ENCODE assay signal across 16 cellular contexts in genomic region chr7:121480058-121480457, GRCh38.
DNase-seq lines count a peak whose midpoint lies in the region; ATAC-seq, FAIRE-seq and TF ChIP-seq lines count a peak whose summit lies in the region.
"Had no signal": no experiment of that assay in that cellular context is flagged by ENCODE, and none has a peak within 500 bp of the region (broad histone marks: within the 10 kb centered on the region; RNA-seq: fewer than 3 reads in every experiment).

No MANE protein-coding gene starts in this region.

- no peaks in the 10 kb centered on the region for H3K4me1 ChIP-seq in A673 (ENCODE audit: insufficient read depth, low read length, poor library complexity, severe bottlenecking)
- H3K4me1 ChIP-seq: upper lobe of right lung had no signal

- no peak overlapping the region for H3K4me3 ChIP-seq in A673 (ENCODE audit: low read depth, low read length, poor library complexity, severe bottlenecking)
- H3K4me3 ChIP-seq: cardiac muscle cell, upper lobe of right lung had no signal

- H3K9me3 ChIP-seq in A673 (ENCODE audit: low read depth, low read length, poor library complexity, severe bottlenecking) = no peaks in the 10 kb centered on the region
- H3K9me3 ChIP-seq: upper lobe of right lung had no signal

- peaks cover 29% of the 10 kb centered on the region for H3K4me1 Mint-ChIP-seq in WTC11

- ATAC-seq in WTC11 = peak; percentile 68
- ATAC-seq in GM21786 (IDR thresholded peaks at IDR 0.05; ENCODE audit: unreplicated experiment) = no peak
- ATAC-seq: activated CD8-positive, alpha-beta T cell treated with anti-CD3 and anti-CD28 coated beads for 36 hours; upper lobe of right lung had no signal

- FAIRE-seq in urothelium cell line (lab: Jason Lieb, UNC) = no peak
- FAIRE-seq: endothelial cell of umbilical vein, RCC 7860 had no signal

- peaks cover 8% of the 10 kb centered on the region for H3K36me3 Mint-ChIP-seq in WTC11

- no peaks in the 10 kb centered on the region for H3K27me3 Mint-ChIP-seq in WTC11 (ENCODE audit: low read depth)

- intact Hi-C loops in A673 (cut with micrococcal nuclease; ENCODE audit: unreplicated experiment) = no loop called here

- H3K9me3 Mint-ChIP-seq in WTC11 = peaks cover 13% of the 10 kb centered on the region; the same call in 1 of the 2 replicates
- H3K9me3 Mint-ChIP-seq: activated CD8-positive, alpha-beta T cell treated with anti-CD3 and anti-CD28 coated beads for 36 hours had no signal

- H3K27ac ChIP-seq in A673 (ENCODE audit: low read depth, low read length, poor library complexity, severe bottlenecking) = no peak overlapping the region
- H3K27ac ChIP-seq: cardiac muscle cell, upper lobe of right lung had no signal

- H3K27ac Mint-ChIP-seq in WTC11 = peak overlapping the region; percentile 91
- H3K27ac Mint-ChIP-seq: activated CD8-positive, alpha-beta T cell treated with anti-CD3 and anti-CD28 coated beads for 36 hours had no signal

- no TSS peak for BruUV-seq in A673 (replicated peaks; lab: Mats Ljungman, UMichigan)

- no peaks in the 10 kb centered on the region for H3K36me3 ChIP-seq in A673 (ENCODE audit: insufficient read depth, low read length, poor library complexity, severe bottlenecking)
- H3K36me3 ChIP-seq: cardiac muscle cell, upper lobe of right lung had no signal

- H3K27me3 ChIP-seq in A673 (replicated peaks; ENCODE audit: insufficient read depth, low read depth, low read length, poor library complexity) = no peaks in the 10 kb centered on the region
- H3K27me3 ChIP-seq: cardiac muscle cell, upper lobe of right lung had no signal

- POLR2A ChIA-PET in A673 (lab: Charles Lee; ENCODE audit: low non-redundant PET) (no interaction called here), WTC11 (lab: Charles Lee) (interaction anchor here (0.7 to 1.2 kb wide), 2 partner anchors 84 to 444 kb away, joined by 3 to 6 read pairs; partner anchors contain the start of gene FAM3C)

- CTCF ChIA-PET in A673 (lab: Charles Lee) (no interaction called here), WTC11 (lab: Charles Lee) (interaction anchor here (1.2 to 2.1 kb wide), 3 partner anchors 13 to 151 kb away, joined by 4 to 12 read pairs (median 4); partner anchors contain the start of gene FAM3C)

- DNase-seq in A673 (ENCODE audit: low spot score) = peak; percentile 16
- peak; percentile 4 to 8 for DNase-seq in Kasumi-1 (lab: John Stamatoyannopoulos, UW)
- DNase-seq in WTC11 (ENCODE audit: low spot score) = no peak
- peak; percentile 9 for DNase-seq in left kidney (ENCODE audit: low read depth, low spot score)
- no peak for DNase-seq in urothelium cell line (ENCODE audit: low spot score)
- DNase-seq in GM19240 (ENCODE audit: insufficient read length, low spot score) = no peak
- DNase-seq in activated CD8-positive, alpha-beta memory T cell treated with anti-CD3 and anti-CD28 coated beads for 24 hours = no peak
- DNase-seq: activated CD8-positive, alpha-beta T cell treated with anti-CD3 and anti-CD28 coated beads for 36 hours; activated effector memory CD4-positive, alpha-beta T cell treated with Interleukin-2 at 50 U/mL for 16 hours; NCI-H2171; stimulated activated CD8-positive, alpha-beta memory T cell treated with anti-CD3 and anti-CD28 coated beads, Interleukin-4, amount 100 ng/mL, for 48 hours; upper lobe of right lung had no signal

- H3K4me3 Mint-ChIP-seq in WTC11 = peak overlapping the region; percentile 20; the same call in 1 of the 2 replicates
- H3K4me3 Mint-ChIP-seq: activated CD8-positive, alpha-beta T cell treated with anti-CD3 and anti-CD28 coated beads for 36 hours had no signal

- no peak for TF ChIP-seq CTCF in A673 (conservative IDR thresholded peaks at IDR 0.05; ENCODE audit: low read depth, low read length)
- TF ChIP-seq CTCF in WTC11 (IDR thresholded peaks at IDR 0.05) = no peak

TF ChIP-seq in WTC11, 78 proteins besides CTCF, POLR2A, EP300 and RAD21:
- TF ChIP-seq ETV6 (CRISPR knock-in tag; IDR thresholded peaks at IDR 0.05) = 0 out of 2 replicates have a peak, but pooled peaks have one; percentile 40
- no peak for TF ChIP-seq GTF2I (CRISPR knock-in tag; conservative IDR thresholded peaks at IDR 0.05)
TF ChIP-seq in WTC11: peak in this region for 1.

Comparison
In these comparisons a context has a peak if more than half of its experiments do, and no peak if none do; other contexts are left out.
1. DNase-seq: peak in A673 (single experiment), Kasumi-1 (2 of 2) and left kidney (single experiment); none in WTC11 (single experiment), urothelium cell line (single experiment), GM19240 (single experiment) and activated CD8-positive, alpha-beta memory T cell treated with anti-CD3 and anti-CD28 coated beads for 24 hours (single experiment).